In genomic region chr1:65419681-65420589, GRCh38 we compare ENCODE assay signal across 1 cellular context.
TF ChIP-seq lines count a peak whose summit lies in the region.

No MANE protein-coding gene starts in this region.

TF ChIP-seq in HepG2, 621 proteins besides CTCF, POLR2A, EP300 and RAD21 (continued from another document and continues in another):
- TF ChIP-seq POGK (CRISPR knock-in tag; conservative IDR thresholded peaks at IDR 0.05) (no peak; the same call in 1 of the 2 replicates), ZFP90 (CRISPR knock-in tag; IDR thresholded peaks at IDR 0.05; ENCODE audit: borderline replicate concordance) (0 out of 2 replicates have a peak, but pooled peaks have one; percentile 50), ATF7-NPFF (CRISPR knock-in tag; IDR thresholded peaks at IDR 0.05; ENCODE audit: low read depth) (no peak), KLF16 (CRISPR knock-in tag; IDR thresholded peaks at IDR 0.05) (no peak), MED13 (CRISPR knock-in tag; IDR thresholded peaks at IDR 0.05) (no peak), ZNF589 (CRISPR knock-in tag; conservative IDR thresholded peaks at IDR 0.05) (0 out of 2 replicates have a peak, but pooled peaks have one; percentile 43), ETV5 (CRISPR knock-in tag; IDR thresholded peaks at IDR 0.05; ENCODE audit: borderline replicate concordance) (no peak), LRRFIP1 (CRISPR knock-in tag; conservative IDR thresholded peaks at IDR 0.05) (no peak), HNRNPL (IDR thresholded peaks at IDR 0.05; ENCODE audit: low read depth, low read length) (no peak), POLR2AphosphoS2 (IDR thresholded peaks at IDR 0.05; ENCODE audit: low read depth, low read length) (no peak), THYN1 (CRISPR knock-in tag; IDR thresholded peaks at IDR 0.05; ENCODE audit: borderline replicate concordance, low read depth) (no peak), RARA (CRISPR knock-in tag; IDR thresholded peaks at IDR 0.05) (no peak), ZNF629 (CRISPR knock-in tag; conservative IDR thresholded peaks at IDR 0.05) (no peak), EHMT2 (IDR thresholded peaks at IDR 0.05; ENCODE audit: borderline replicate concordance, low read depth, low read length) (no peak), ZNF446 (CRISPR knock-in tag; IDR thresholded peaks at IDR 0.05) (no peak), KMT2B (CRISPR knock-in tag; IDR thresholded peaks at IDR 0.05) (no peak), PLSCR1 (CRISPR knock-in tag; IDR thresholded peaks at IDR 0.05; ENCODE audit: borderline replicate concordance) (no peak), ZNF839 (CRISPR knock-in tag; IDR thresholded peaks at IDR 0.05; ENCODE audit: borderline replicate concordance) (no peak), ZBTB40 (IDR thresholded peaks at IDR 0.05) (no peak), ZBTB40 (CRISPR knock-in tag; IDR thresholded peaks at IDR 0.05) (no peak), ZNF350 (CRISPR knock-in tag; IDR thresholded peaks at IDR 0.05; ENCODE audit: borderline replicate concordance, low read depth) (peak; percentile 59; the same call in 1 of the 2 replicates), ZNF180 (CRISPR knock-in tag; IDR thresholded peaks at IDR 0.05; ENCODE audit: borderline replicate concordance, low read depth) (no peak), YEATS4 (CRISPR knock-in tag; IDR thresholded peaks at IDR 0.05; ENCODE audit: borderline replicate concordance) (0 out of 2 replicates have a peak, but pooled peaks have one; percentile 12), PAWR (CRISPR knock-in tag; IDR thresholded peaks at IDR 0.05; ENCODE audit: borderline replicate concordance) (0 out of 2 replicates have a peak, but pooled peaks have one; percentile 71), ZFY (CRISPR knock-in tag; IDR thresholded peaks at IDR 0.05) (peak; percentile 42), HMGA1 (CRISPR knock-in tag; conservative IDR thresholded peaks at IDR 0.05) (no peak), KDM3A (CRISPR knock-in tag; IDR thresholded peaks at IDR 0.05; ENCODE audit: low read depth) (no peak), PRMT3 (CRISPR knock-in tag; IDR thresholded peaks at IDR 0.05; ENCODE audit: borderline replicate concordance, low read depth) (no peak), SOX13 (IDR thresholded peaks at IDR 0.05) (no peak), SOX13 (CRISPR knock-in tag; conservative IDR thresholded peaks at IDR 0.05 in 1 of 2, IDR thresholded peaks at IDR 0.05 in 1 of 2) (no peak), ZNF614 (CRISPR knock-in tag; IDR thresholded peaks at IDR 0.05; ENCODE audit: borderline replicate concordance) (peak; percentile 46; the same call in 1 of the 2 replicates), MATR3 (CRISPR knock-in tag; IDR thresholded peaks at IDR 0.05) (no peak), RNF2 (conservative IDR thresholded peaks at IDR 0.05; ENCODE audit: low read depth) (no peak), THAP11 (CRISPR knock-in tag; IDR thresholded peaks at IDR 0.05) (no peak), SMAD1 (CRISPR knock-in tag; IDR thresholded peaks at IDR 0.05; ENCODE audit: borderline replicate concordance, low read depth) (no peak), ARNT2 (CRISPR knock-in tag; IDR thresholded peaks at IDR 0.05; ENCODE audit: low read depth) (no peak), ZNF674 (CRISPR knock-in tag; IDR thresholded peaks at IDR 0.05; ENCODE audit: low read depth) (no peak), HOXA7 (CRISPR knock-in tag; IDR thresholded peaks at IDR 0.05) (no peak)
- TF ChIP-seq, protein P1, sequence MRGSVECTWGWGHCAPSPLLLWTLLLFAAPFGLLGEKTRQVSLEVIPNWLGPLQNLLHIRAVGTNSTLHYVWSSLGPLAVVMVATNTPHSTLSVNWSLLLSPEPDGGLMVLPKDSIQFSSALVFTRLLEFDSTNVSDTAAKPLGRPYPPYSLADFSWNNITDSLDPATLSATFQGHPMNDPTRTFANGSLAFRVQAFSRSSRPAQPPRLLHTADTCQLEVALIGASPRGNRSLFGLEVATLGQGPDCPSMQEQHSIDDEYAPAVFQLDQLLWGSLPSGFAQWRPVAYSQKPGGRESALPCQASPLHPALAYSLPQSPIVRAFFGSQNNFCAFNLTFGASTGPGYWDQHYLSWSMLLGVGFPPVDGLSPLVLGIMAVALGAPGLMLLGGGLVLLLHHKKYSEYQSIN (CRISPR knock-in tag; IDR thresholded peaks at IDR 0.05; ENCODE audit: borderline replicate concordance) = no peak
- TF ChIP-seq, protein P2, sequence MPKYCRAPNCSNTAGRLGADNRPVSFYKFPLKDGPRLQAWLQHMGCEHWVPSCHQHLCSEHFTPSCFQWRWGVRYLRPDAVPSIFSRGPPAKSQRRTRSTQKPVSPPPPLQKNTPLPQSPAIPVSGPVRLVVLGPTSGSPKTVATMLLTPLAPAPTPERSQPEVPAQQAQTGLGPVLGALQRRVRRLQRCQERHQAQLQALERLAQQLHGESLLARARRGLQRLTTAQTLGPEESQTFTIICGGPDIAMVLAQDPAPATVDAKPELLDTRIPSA (CRISPR knock-in tag; IDR thresholded peaks at IDR 0.05; ENCODE audit: borderline replicate concordance) = no peak
- TF ChIP-seq, protein P3, sequence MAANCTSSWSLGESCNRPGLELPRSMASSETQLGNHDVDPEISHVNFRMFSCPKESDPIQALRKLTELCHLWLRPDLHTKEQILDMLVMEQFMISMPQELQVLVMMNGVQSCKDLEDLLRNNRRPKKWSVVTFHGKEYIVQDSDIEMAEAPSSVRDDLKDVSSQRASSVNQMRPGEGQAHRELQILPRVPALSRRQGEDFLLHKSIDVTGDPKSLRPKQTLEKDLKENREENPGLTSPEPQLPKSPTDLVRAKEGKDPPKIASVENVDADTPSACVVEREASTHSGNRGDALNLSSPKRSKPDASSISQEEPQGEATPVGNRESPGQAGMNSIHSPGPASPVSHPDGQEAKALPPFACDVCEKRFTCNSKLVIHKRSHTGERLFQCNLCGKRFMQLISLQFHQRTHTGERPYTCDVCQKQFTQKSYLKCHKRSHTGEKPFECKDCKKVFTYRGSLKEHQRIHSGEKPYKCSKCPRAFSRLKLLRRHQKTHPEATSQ (CRISPR knock-in tag; IDR thresholded peaks at IDR 0.05; ENCODE audit: borderline replicate concordance) = no peak
- TF ChIP-seq, protein P4, sequence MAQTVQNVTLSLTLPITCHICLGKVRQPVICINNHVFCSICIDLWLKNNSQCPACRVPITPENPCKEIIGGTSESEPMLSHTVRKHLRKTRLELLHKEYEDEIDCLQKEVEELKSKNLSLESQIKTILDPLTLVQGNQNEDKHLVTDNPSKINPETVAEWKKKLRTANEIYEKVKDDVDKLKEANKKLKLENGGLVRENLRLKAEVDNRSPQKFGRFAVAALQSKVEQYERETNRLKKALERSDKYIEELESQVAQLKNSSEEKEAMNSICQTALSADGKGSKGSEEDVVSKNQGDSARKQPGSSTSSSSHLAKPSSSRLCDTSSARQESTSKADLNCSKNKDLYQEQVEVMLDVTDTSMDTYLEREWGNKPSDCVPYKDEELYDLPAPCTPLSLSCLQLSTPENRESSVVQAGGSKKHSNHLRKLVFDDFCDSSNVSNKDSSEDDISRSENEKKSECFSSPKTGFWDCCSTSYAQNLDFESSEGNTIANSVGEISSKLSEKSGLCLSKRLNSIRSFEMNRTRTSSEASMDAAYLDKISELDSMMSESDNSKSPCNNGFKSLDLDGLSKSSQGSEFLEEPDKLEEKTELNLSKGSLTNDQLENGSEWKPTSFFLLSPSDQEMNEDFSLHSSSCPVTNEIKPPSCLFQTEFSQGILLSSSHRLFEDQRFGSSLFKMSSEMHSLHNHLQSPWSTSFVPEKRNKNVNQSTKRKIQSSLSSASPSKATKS (CRISPR knock-in tag; IDR thresholded peaks at IDR 0.05) = no peak
- TF ChIP-seq, protein P5, sequence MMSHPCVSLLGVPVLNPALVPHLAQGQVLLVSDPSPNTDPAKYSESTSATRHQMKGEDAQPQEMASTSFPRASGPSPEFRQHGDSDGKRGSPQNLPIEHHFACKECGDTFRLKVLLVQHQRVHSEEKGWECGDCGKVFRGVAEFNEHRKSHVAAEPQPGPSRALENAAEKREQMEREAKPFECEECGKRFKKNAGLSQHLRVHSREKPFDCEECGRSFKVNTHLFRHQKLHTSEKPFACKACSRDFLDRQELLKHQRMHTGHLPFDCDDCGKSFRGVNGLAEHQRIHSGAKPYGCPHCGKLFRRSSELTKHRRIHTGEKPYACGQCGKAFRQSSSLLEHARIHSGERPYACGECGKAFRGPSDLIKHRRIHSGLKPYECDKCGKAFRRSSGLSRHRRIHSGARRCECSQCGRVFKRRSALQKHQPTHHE (CRISPR knock-in tag; IDR thresholded peaks at IDR 0.05; ENCODE audit: borderline replicate concordance) = no peak
